19 cellular contexts compared by ENCODE assay signal in genomic region chr6:167653561-167653960, GRCh38.
DNase-seq lines count a peak whose midpoint lies in the region; ATAC-seq, FAIRE-seq and TF ChIP-seq lines count a peak whose summit lies in the region.
"Had no signal": no experiment of that assay in that cellular context is flagged by ENCODE, and none has a peak within 500 bp of the region (broad histone marks: within the 10 kb centered on the region; RNA-seq: fewer than 3 reads in every experiment).

No MANE protein-coding gene starts in this region.

- intact Hi-C loops in colonic mucosa (cut with DNase I) = no loop called here

- H2AFZ ChIP-seq in H1 (ENCODE audit: low read length) = no peak overlapping the region

- H3K36me3 ChIP-seq in H1 (ENCODE audit: control insufficient read depth in 2 of 4, insufficient read depth in 4 of 4, low read length in 3 of 4) (peaks cover 0 to 4% (median 0%) of the 10 kb centered on the region in 4 experiments; a peak in 1 of 8 replicates), colonic mucosa (no peaks in the 10 kb centered on the region)
- H3K36me3 ChIP-seq: BE2C had no signal

- FAIRE-seq in H1 (lab: Jason Lieb, UNC) = no peak
- FAIRE-seq: A204.1, D721Med, G401.6, GM12891 had no signal

- POLR2A ChIA-PET in H1 (lab: Charles Lee; ENCODE audit: partially characterized antibody) = interaction anchor here (1.5 kb wide), 1 partner anchor 10 kb away, joined by 3 read pairs; no protein-coding TSS in a partner anchor

- 89% methylated on average over 22 of the region's 23 CpGs; no CpG with 5 or more reads in 1 of the 2 experiments for WGBS in H1 (ENCODE audit: extremely low coverage in 1 of 2, insufficient coverage in 1 of 2, insufficient read length in 1 of 2, insufficient replicate concordance in 2 of 2, low coverage in 1 of 2, low lambda C conversion rate in 2 of 2, missing lambda C conversion rate in 1 of 2), 2 experiments

- H3K27me3 Mint-ChIP-seq in neural crest cell (ENCODE audit: low read depth) (no peaks in the 10 kb centered on the region), progenitor cell of endocrine pancreas (no peaks in the 10 kb centered on the region)
- H3K27me3 Mint-ChIP-seq: CD4-positive, CD25-positive, alpha-beta regulatory T cell had no signal

- H3K9ac ChIP-seq in H1 (replicated peaks in 1 of 4; ENCODE audit: extremely low read depth in 1 of 4, low read depth in 3 of 4, low read length in 3 of 4) (no peak overlapping the region), colonic mucosa (ENCODE audit: low read depth in 2 of 2, low read length in 2 of 2) (no peak overlapping the region)

- no peak for ATAC-seq in HG03039 (IDR thresholded peaks at IDR 0.05; ENCODE audit: unreplicated experiment)
- no peak for ATAC-seq in GM19328 (IDR thresholded peaks at IDR 0.05; ENCODE audit: unreplicated experiment)
- ATAC-seq: HCT116 had no signal

- peaks cover 0 to 14% of the 10 kb centered on the region in 2 experiments for H4K20me1 ChIP-seq in H1 (replicated peaks in 1 of 2; ENCODE audit: control insufficient read depth in 1 of 2, insufficient read depth in 2 of 2, low read length in 2 of 2)

- no peaks in the 10 kb centered on the region for H3K79me1 ChIP-seq in H1 (ENCODE audit: low read depth, low read length)

- H4K8ac ChIP-seq in H1 (ENCODE audit: extremely low read depth, insufficient read depth, low read length) = no peak overlapping the region

- TF ChIP-seq RAD21 in H1 (IDR thresholded peaks at IDR 0.05 in 1 of 2, conservative IDR thresholded peaks at IDR 0.05 in 1 of 2; ENCODE audit: low read depth in 2 of 2, low read length in 2 of 2) = no peak

- peaks cover 3% of the 10 kb centered on the region for H3K36me3 Mint-ChIP-seq in neural crest cell (ENCODE audit: low read depth)
- H3K36me3 Mint-ChIP-seq in progenitor cell of endocrine pancreas (ENCODE audit: insufficient read depth) = no peaks in the 10 kb centered on the region
- H3K36me3 Mint-ChIP-seq: CD4-positive, CD25-positive, alpha-beta regulatory T cell had no signal

- no peak overlapping the region for H3K23ac ChIP-seq in H1 (ENCODE audit: insufficient read length)

- H3K4me3 Mint-ChIP-seq in neural crest cell = no peak overlapping the region
- no peak overlapping the region for H3K4me3 Mint-ChIP-seq in progenitor cell of endocrine pancreas (ENCODE audit: low read depth)
- H3K4me3 Mint-ChIP-seq: GM23338, HFFc6 had no signal

- H3K79me2 ChIP-seq in H1 (ENCODE audit: control insufficient read depth in 1 of 2, insufficient read depth in 2 of 2, low read length in 2 of 2) = no peaks in the 10 kb centered on the region

- no peak overlapping the region for H3K4me2 ChIP-seq in H1 (ENCODE audit: insufficient read depth in 1 of 2, low read depth in 2 of 2, low read length in 2 of 2)
- H3K4me2 ChIP-seq: GM23338 had no signal

- no peak overlapping the region for H3K14ac ChIP-seq in H1 (ENCODE audit: insufficient read length)

- H3K9me3 Mint-ChIP-seq in neural crest cell (peaks cover 7% of the 10 kb centered on the region), progenitor cell of endocrine pancreas (ENCODE audit: low read depth) (no peaks in the 10 kb centered on the region)
- H3K9me3 Mint-ChIP-seq: GM23338 had no signal

- H3K18ac ChIP-seq in H1 (ENCODE audit: extremely low read depth, low read length) = no peak overlapping the region

- DNase-seq in H1 (ENCODE audit: low read depth in 1 of 2, low spot score in 2 of 2) = no peak
- DNase-seq in islet precursor cell = peak; percentile 38
- no peak for DNase-seq in neural crest cell (ENCODE audit: low read depth, low spot score)
- no peak for DNase-seq in progenitor cell of endocrine pancreas (ENCODE audit: low spot score, unreplicated experiment)
- no peak for DNase-seq in colonic mucosa
- DNase-seq: ACHN; BE2C; C1 segment of cervical spinal cord; Caco-2; CD4-positive, CD25-positive, alpha-beta regulatory T cell; HFFc6 had no signal

- peak overlapping the region; percentile 41 for H4K91ac ChIP-seq in H1 (replicated peaks; ENCODE audit: insufficient read length, low read length)

- H2BK20ac ChIP-seq in H1 (ENCODE audit: low read length) = 0 out of 2 replicates have a peak overlapping the region, but pooled peaks have one; percentile 77

- H2BK12ac ChIP-seq in H1 (ENCODE audit: low read depth, low read length) = peak overlapping the region; percentile 71; the same call in 1 of the 2 replicates

- no peak for TF ChIP-seq EP300 in H1 (IDR thresholded peaks at IDR 0.05; ENCODE audit: borderline replicate concordance in 1 of 2, low read depth in 2 of 2, low read length in 2 of 2)

- peaks cover 9% of the 10 kb centered on the region for H3K4me1 Mint-ChIP-seq in neural crest cell
- H3K4me1 Mint-ChIP-seq in progenitor cell of endocrine pancreas (ENCODE audit: low read depth) = no peaks in the 10 kb centered on the region
- H3K4me1 Mint-ChIP-seq: CD4-positive, CD25-positive, alpha-beta regulatory T cell had no signal

- no peak overlapping the region for H3K56ac ChIP-seq in H1 (replicated peaks; ENCODE audit: insufficient read length, low read depth, low read length)

- H3K27me3 ChIP-seq in H1 (replicated peaks in 1 of 4; ENCODE audit: control insufficient read depth in 3 of 4, extremely low read depth in 1 of 4, insufficient read depth in 3 of 4, low read length in 3 of 4) (no peaks in the 10 kb centered on the region; a peak in 1 of 7 replicates), colonic mucosa (no peaks in the 10 kb centered on the region)
- H3K27me3 ChIP-seq: BE2C had no signal

- H2BK5ac ChIP-seq in H1 (ENCODE audit: low read depth, low read length) = no peak overlapping the region

- H3K9me3 ChIP-seq in H1 (ENCODE audit: insufficient read depth in 2 of 2, low read depth in 1 of 2, low read length in 1 of 2) (no peaks in the 10 kb centered on the region; a peak in 1 of 4 replicates), colonic mucosa (no peaks in the 10 kb centered on the region)
- H3K9me3 ChIP-seq: BE2C, Caco-2 had no signal

- H3K27ac Mint-ChIP-seq in neural crest cell (ENCODE audit: unreplicated experiment) = peak overlapping the region; percentile 4
- H3K27ac Mint-ChIP-seq in progenitor cell of endocrine pancreas = peak overlapping the region; percentile 34
- H3K27ac Mint-ChIP-seq: GM23338, HFFc6 had no signal

- no peak overlapping the region for H3K4ac ChIP-seq in H1 (replicated peaks; ENCODE audit: insufficient read length, low read depth, low read length)

- H3K4me1 ChIP-seq in H1 (replicated peaks in 1 of 4; ENCODE audit: control insufficient read depth in 3 of 4, insufficient read depth in 4 of 4, low read length in 3 of 4) (peaks cover 0 to 12% (median 7%) of the 10 kb centered on the region in 4 experiments; a peak in 4 of 7 replicates), colonic mucosa (no peaks in the 10 kb centered on the region)
- H3K4me1 ChIP-seq: BE2C, Caco-2 had no signal

- peaks cover 20% of the 10 kb centered on the region; the same call in 1 of the 2 replicates for H3K23me2 ChIP-seq in H1 (ENCODE audit: low read depth, low read length)

- TF ChIP-seq CTCF in H1 (IDR thresholded peaks at IDR 0.05; ENCODE audit: control extremely low read depth in 1 of 3, insufficient read depth in 1 of 3, low read depth in 1 of 3, low read length in 3 of 3) = no peak
- TF ChIP-seq CTCF in neural crest cell (conservative IDR thresholded peaks at IDR 0.05) = no peak
- TF ChIP-seq CTCF in progenitor cell of endocrine pancreas (IDR thresholded peaks at IDR 0.05; ENCODE audit: unreplicated experiment) = no peak
- TF ChIP-seq CTCF in colonic mucosa (IDR thresholded peaks at IDR 0.05) = no peak

- H2BK120ac ChIP-seq in H1 (replicated peaks; ENCODE audit: low read depth, low read length) = no peak overlapping the region

- no peak overlapping the region for H3K4me3 ChIP-seq in H1 (ENCODE audit: extremely low read depth in 1 of 4, insufficient read depth in 2 of 4, low read depth in 3 of 4, low read length in 4 of 4)
- H3K4me3 ChIP-seq in colonic mucosa = no peak overlapping the region
- H3K4me3 ChIP-seq: GM23338 had no signal

- CTCF ChIA-PET in H1 (lab: Charles Lee; ENCODE audit: partially characterized antibody) = interaction anchor here (0.8 to 1.3 kb wide), 3 partner anchors 9 to 126 kb away, joined by 3 to 5 read pairs (median 3); no protein-coding TSS in a partner anchor

- no peak overlapping the region for H2AK5ac ChIP-seq in H1 (ENCODE audit: low read depth, low read length)

- H4K5ac ChIP-seq in H1 (ENCODE audit: insufficient read length, low read depth, low read length) = no peak overlapping the region

- no peak overlapping the region; the same call in 1 of the 2 replicates for H3K27ac ChIP-seq in H1 (ENCODE audit: low read depth, low read length)
- H3K27ac ChIP-seq in colonic mucosa = no peak overlapping the region

- TF ChIP-seq POLR2A in H1 (IDR thresholded peaks at IDR 0.05; ENCODE audit: control extremely low read depth in 1 of 2, low read depth in 2 of 2, low read length in 2 of 2) = no peak

- peak overlapping the region; percentile 18; the same call in 1 of the 2 replicates for H2BK15ac ChIP-seq in H1 (ENCODE audit: low read length)

TF ChIP-seq in H1, 55 proteins besides CTCF, POLR2A, EP300 and RAD21 (continues in another document):
- TF ChIP-seq CBX8 (IDR thresholded peaks at IDR 0.05; ENCODE audit: borderline replicate concordance, low read depth, low read length) (no peak), POLR2AphosphoS5 (IDR thresholded peaks at IDR 0.05; ENCODE audit: low read depth, low read length) (no peak), POU5F1 (IDR thresholded peaks at IDR 0.05; ENCODE audit: low read depth, low read length) (no peak), MAX (IDR thresholded peaks at IDR 0.05) (no peak), ATF3 (IDR thresholded peaks at IDR 0.05; ENCODE audit: insufficient read depth, low read depth, low read length) (no peak), KDM4A (IDR thresholded peaks at IDR 0.05; ENCODE audit: low read depth, low read length, severe bottlenecking) (no peak), EZH2 (IDR thresholded peaks at IDR 0.05; ENCODE audit: low read depth, low read length, severe bottlenecking) (no peak), SP4 (IDR thresholded peaks at IDR 0.05; ENCODE audit: low read length) (no peak), BRCA1 (IDR thresholded peaks at IDR 0.05; ENCODE audit: low read depth, low read length) (no peak), USF2 (IDR thresholded peaks at IDR 0.05; ENCODE audit: low read length) (no peak)
